1 cellular context compared by ENCODE assay signal in the genomic region with DNA sequence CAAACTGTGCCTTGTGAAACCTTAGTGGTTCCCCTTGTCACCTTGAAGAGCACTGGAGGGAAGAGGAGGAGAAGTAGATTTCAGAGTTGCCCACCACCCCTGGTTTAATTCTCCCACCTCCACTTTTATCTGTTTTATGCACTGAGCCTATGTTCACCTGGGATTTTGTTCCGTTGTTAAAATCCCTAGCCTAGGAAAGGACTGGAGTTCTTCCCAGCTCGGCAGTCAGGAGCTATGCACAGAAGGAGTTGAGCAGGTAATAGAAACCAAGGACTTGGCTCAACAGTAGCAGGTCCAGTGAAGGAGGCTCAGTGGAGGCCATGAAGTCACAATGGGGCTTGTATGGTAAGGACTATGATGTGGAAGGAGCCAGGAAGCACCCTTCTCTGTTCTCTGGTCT.
TF ChIP-seq lines count a peak whose summit lies in the region.

No MANE protein-coding gene starts in this region.

TF ChIP-seq in IMR-90, 13 proteins besides CTCF, POLR2A, EP300 and RAD21 (continued from another document):
- TF ChIP-seq CHD1 (IDR thresholded peaks at IDR 0.05; ENCODE audit: low read depth, low read length) (no peak), MXI1 (IDR thresholded peaks at IDR 0.05; ENCODE audit: borderline replicate concordance, low read depth, low read length) (no peak), FOS (IDR thresholded peaks at IDR 0.05; ENCODE audit: low read depth, low read length) (no peak), CEBPB (IDR thresholded peaks at IDR 0.05; ENCODE audit: low read depth, low read length) (no peak), SMC3 (IDR thresholded peaks at IDR 0.05; ENCODE audit: low read depth, low read length) (no peak), NFE2L2 (IDR thresholded peaks at IDR 0.05; ENCODE audit: low read depth, low read length) (no peak), MAFK (IDR thresholded peaks at IDR 0.05; ENCODE audit: low read depth, low read length) (no peak), MAZ (IDR thresholded peaks at IDR 0.05; ENCODE audit: borderline replicate concordance, low read depth, low read length) (no peak), RFX5 (IDR thresholded peaks at IDR 0.05; ENCODE audit: low read depth, low read length) (no peak), RCOR1 (IDR thresholded peaks at IDR 0.05; ENCODE audit: insufficient replicate concordance, low read length) (no peak)
- TF ChIP-seq, protein P1, sequence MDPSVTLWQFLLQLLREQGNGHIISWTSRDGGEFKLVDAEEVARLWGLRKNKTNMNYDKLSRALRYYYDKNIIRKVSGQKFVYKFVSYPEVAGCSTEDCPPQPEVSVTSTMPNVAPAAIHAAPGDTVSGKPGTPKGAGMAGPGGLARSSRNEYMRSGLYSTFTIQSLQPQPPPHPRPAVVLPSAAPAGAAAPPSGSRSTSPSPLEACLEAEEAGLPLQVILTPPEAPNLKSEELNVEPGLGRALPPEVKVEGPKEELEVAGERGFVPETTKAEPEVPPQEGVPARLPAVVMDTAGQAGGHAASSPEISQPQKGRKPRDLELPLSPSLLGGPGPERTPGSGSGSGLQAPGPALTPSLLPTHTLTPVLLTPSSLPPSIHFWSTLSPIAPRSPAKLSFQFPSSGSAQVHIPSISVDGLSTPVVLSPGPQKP (IDR thresholded peaks at IDR 0.05; ENCODE audit: borderline replicate concordance, low read depth, low read length): no peak
- TF ChIP-seq, protein P2, sequence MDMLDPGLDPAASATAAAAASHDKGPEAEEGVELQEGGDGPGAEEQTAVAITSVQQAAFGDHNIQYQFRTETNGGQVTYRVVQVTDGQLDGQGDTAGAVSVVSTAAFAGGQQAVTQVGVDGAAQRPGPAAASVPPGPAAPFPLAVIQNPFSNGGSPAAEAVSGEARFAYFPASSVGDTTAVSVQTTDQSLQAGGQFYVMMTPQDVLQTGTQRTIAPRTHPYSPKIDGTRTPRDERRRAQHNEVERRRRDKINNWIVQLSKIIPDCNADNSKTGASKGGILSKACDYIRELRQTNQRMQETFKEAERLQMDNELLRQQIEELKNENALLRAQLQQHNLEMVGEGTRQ (IDR thresholded peaks at IDR 0.05; ENCODE audit: low read depth, low read length): no peak
